Comparison of ENCODE assay signal across 8 cellular contexts in the genomic region with DNA sequence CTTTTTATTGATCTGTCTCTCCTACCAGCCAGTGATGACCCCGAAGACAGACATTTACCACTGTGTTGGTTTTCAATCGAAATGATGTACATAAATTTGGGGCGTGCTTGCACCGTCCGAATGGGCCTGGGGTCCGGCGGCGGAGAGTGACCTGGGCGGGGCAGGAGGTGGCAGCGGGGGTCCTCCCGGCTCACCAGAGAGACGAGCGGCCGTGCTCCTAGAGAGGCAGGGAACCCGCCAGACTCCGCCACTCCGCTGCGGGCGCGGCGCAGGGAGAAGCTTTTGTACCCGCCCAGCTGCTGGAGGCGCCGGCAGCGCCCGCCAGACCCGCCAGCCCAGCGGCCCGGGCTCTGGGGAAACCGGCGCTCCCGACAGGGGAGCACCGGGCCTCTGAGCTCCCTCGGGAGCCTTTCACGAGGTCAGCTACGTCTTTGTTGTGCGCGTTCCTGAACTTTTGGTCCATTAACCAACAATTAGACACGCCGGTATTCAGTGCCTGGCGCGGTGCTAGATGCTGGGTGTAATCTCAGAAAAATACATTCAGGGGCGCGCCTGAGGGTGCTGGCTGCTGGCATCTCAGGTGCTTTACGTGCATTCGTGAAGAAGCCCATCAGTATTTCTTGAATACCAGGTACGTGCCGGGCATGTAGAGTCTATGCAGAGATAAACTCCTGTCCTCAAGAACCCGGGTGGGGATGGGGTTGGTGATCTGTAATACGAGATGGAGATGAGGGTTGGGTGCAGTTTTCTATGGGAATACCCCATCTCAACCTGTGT. TPM values are rescaled to one million over a fixed set of nuclear protein-coding genes. Genes with fewer than 3 reads are reported as not detected.
DNase-seq lines count a peak whose midpoint lies in the region; ATAC-seq and TF ChIP-seq lines count a peak whose summit lies in the region.

A gene with protein sequence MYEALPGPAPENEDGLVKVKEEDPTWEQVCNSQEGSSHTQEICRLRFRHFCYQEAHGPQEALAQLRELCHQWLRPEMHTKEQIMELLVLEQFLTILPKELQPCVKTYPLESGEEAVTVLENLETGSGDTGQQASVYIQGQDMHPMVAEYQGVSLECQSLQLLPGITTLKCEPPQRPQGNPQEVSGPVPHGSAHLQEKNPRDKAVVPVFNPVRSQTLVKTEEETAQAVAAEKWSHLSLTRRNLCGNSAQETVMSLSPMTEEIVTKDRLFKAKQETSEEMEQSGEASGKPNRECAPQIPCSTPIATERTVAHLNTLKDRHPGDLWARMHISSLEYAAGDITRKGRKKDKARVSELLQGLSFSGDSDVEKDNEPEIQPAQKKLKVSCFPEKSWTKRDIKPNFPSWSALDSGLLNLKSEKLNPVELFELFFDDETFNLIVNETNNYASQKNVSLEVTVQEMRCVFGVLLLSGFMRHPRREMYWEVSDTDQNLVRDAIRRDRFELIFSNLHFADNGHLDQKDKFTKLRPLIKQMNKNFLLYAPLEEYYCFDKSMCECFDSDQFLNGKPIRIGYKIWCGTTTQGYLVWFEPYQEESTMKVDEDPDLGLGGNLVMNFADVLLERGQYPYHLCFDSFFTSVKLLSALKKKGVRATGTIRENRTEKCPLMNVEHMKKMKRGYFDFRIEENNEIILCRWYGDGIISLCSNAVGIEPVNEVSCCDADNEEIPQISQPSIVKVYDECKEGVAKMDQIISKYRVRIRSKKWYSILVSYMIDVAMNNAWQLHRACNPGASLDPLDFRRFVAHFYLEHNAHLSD (plus strand): TSS at position 285 of the 777 bp plus-strand sequence. CDS start 2,242 bp downstream, outside the sequence.

- peaks cover 0 to 8% (median 2%) of the 10 kb centered on the region in 4 donors for H3K9me3 ChIP-seq in liver (ENCODE audit: control insufficient read depth in 4 of 4, low read length in 3 of 4)

- H3K27me3 ChIP-seq in liver (ENCODE audit: control insufficient read depth in 4 of 4, insufficient read depth in 4 of 4, low read length in 3 of 4), result no peaks in the 10 kb centered on the region

- TF ChIP-seq RAD21 in liver (IDR thresholded peaks at IDR 0.05), result peak in 1 of 2 donors; percentile 55

- no peak for TF ChIP-seq CTCF in liver (IDR thresholded peaks at IDR 0.05; ENCODE audit: low read depth, low read length, missing input control)

- ATAC-seq in GM19023 (IDR thresholded peaks at IDR 0.05; ENCODE audit: unreplicated experiment) (peak; percentile 83), HG03196 (IDR thresholded peaks at IDR 0.05; ENCODE audit: unreplicated experiment) (peak; percentile 86)

- H3K9ac ChIP-seq in liver (ENCODE audit: low read depth in 1 of 2, low read length in 2 of 2), result no peak within 1 kb of the TSS

- H3K27me3 Mint-ChIP-seq in activated CD4-positive, alpha-beta T cell treated with anti-CD3 and anti-CD28 coated beads, Interleukin-2, amount 10 ng/mL, durations not matched to agents 7 days and 5 days, result peaks cover 7% of the 10 kb centered on the region

- peak; percentile 91 for DNase-seq in AG20443 (ENCODE audit: low spot score)
- DNase-seq in NCI-H345 (lab: John Stamatoyannopoulos, UW), result peak; percentile 84
- DNase-seq in activated CD4-positive, alpha-beta T cell treated with anti-CD3 and anti-CD28 coated beads, Interleukin-2, amount 10 ng/mL, durations not matched to agents 7 days and 5 days, result peak; percentile 40
- peak; percentile 89 for DNase-seq in ecto neural progenitor cell (ENCODE audit: low spot score)
- peak; percentile 62 for DNase-seq in stimulated activated CD4-positive, alpha-beta T cell treated with anti-CD3 and anti-CD28 coated beads, Interleukin-4, amount 100 ng/mL, for 1 hour

- H3K36me3 ChIP-seq in liver (ENCODE audit: control insufficient read depth in 4 of 4, insufficient read depth in 3 of 4, low read depth in 1 of 4, low read length in 3 of 4), result peaks cover 2 to 9% (median 4%) of the 10 kb centered on the region in 4 donors

- H3K4me3 ChIP-seq in liver (ENCODE audit: low read depth in 1 of 3, low read length in 3 of 3), result peak within 1 kb of the TSS; percentile 27 to 60 (median 53)

- POLR2A ChIA-PET in activated CD4-positive, alpha-beta T cell treated with anti-CD3 and anti-CD28 coated beads, Interleukin-2, amount 10 ng/mL, durations not matched to agents 7 days and 5 days (lab: Charles Lee), result no interaction called here

- H3K27ac ChIP-seq in liver (ENCODE audit: low read depth in 1 of 2, low read length in 2 of 2), result no peak within 1 kb of the TSS

- no peak within 1 kb of the TSS for H3K27ac Mint-ChIP-seq in activated CD4-positive, alpha-beta T cell treated with anti-CD3 and anti-CD28 coated beads, Interleukin-2, amount 10 ng/mL, durations not matched to agents 7 days and 5 days

- CTCF ChIA-PET in activated CD4-positive, alpha-beta T cell treated with anti-CD3 and anti-CD28 coated beads, Interleukin-2, amount 10 ng/mL, durations not matched to agents 7 days and 5 days (lab: Charles Lee), result interaction anchor here (1.0 to 1.1 kb wide), 3 partner anchors 13 to 100 kb away, joined by 3 to 4 read pairs (median 4); partner anchors contain the start of gene ZSCAN26

- peaks cover 0 to 8% (median 3%) of the 10 kb centered on the region in 4 donors for H3K4me1 ChIP-seq in liver (ENCODE audit: control insufficient read depth in 4 of 4, insufficient read depth in 4 of 4, low read length in 3 of 4)

- H3K9me3 Mint-ChIP-seq in activated CD4-positive, alpha-beta T cell treated with anti-CD3 and anti-CD28 coated beads, Interleukin-2, amount 10 ng/mL, durations not matched to agents 7 days and 5 days, result peaks cover 6% of the 10 kb centered on the region

- H3K4me3 Mint-ChIP-seq in activated CD4-positive, alpha-beta T cell treated with anti-CD3 and anti-CD28 coated beads, Interleukin-2, amount 10 ng/mL, durations not matched to agents 7 days and 5 days, result peak within 1 kb of the TSS; percentile 76

- peaks cover 16% of the 10 kb centered on the region for H3K4me1 Mint-ChIP-seq in activated CD4-positive, alpha-beta T cell treated with anti-CD3 and anti-CD28 coated beads, Interleukin-2, amount 10 ng/mL, durations not matched to agents 7 days and 5 days

- WGBS in liver, result 2% methylated on average over 50 of the region's 50 CpGs

- H3K36me3 Mint-ChIP-seq in activated CD4-positive, alpha-beta T cell treated with anti-CD3 and anti-CD28 coated beads, Interleukin-2, amount 10 ng/mL, durations not matched to agents 7 days and 5 days (ENCODE audit: low read depth), result peaks cover 20% of the 10 kb centered on the region

TF ChIP-seq in liver, 16 proteins besides CTCF, POLR2A, EP300 and RAD21 (continues in another document):
- TF ChIP-seq HNF4A (conservative IDR thresholded peaks at IDR 0.05), result no peak
- no peak for TF ChIP-seq JUND (IDR thresholded peaks at IDR 0.05)
- no peak for TF ChIP-seq FOXA1 (IDR thresholded peaks at IDR 0.05)
- TF ChIP-seq ZBTB33 (IDR thresholded peaks at IDR 0.05), result no peak
- TF ChIP-seq NR2F2 (IDR thresholded peaks at IDR 0.05), result no peak
- TF ChIP-seq EGR1 (IDR thresholded peaks at IDR 0.05; ENCODE audit: low read depth in 2 of 2), result no peak
- TF ChIP-seq SP1 (IDR thresholded peaks at IDR 0.05), result no peak
- no peak for TF ChIP-seq YY1 (IDR thresholded peaks at IDR 0.05)
- no peak for TF ChIP-seq TAF1 (conservative IDR thresholded peaks at IDR 0.05)
- no peak for TF ChIP-seq MAX (IDR thresholded peaks at IDR 0.05)
- TF ChIP-seq RXRA (IDR thresholded peaks at IDR 0.05), result no peak
- no peak for TF ChIP-seq HNF4G (IDR thresholded peaks at IDR 0.05)
- TF ChIP-seq REST (IDR thresholded peaks at IDR 0.05), result no peak

RNA-seq across cellular contexts. Expression of the gene that starts here (rescaled TPM):
- 1 to 10 TPM; 1.5 to 1.7 TPM for total RNA-seq in activated CD4-positive, alpha-beta T cell treated with anti-CD3 and anti-CD28 coated beads, Interleukin-2, amount 10 ng/mL, durations not matched to agents 7 days and 5 days
- total RNA-seq in liver, result 1 to 10 TPM; 1.0 to 3.7 TPM
- under 1 TPM; 0.74 to 0.93 TPM for polyA plus RNA-seq in liver

Comparison
In these comparisons a context has a peak if more than half of its experiments do, and no peak if none do; other contexts are left out.
1. DNase-seq: peak in every context shown above with its lines; median percentile 91 in AG20443; 89 in ecto neural progenitor cell; 84 in NCI-H345; 62 in stimulated activated CD4-positive, alpha-beta T cell treated with anti-CD3 and anti-CD28 coated beads, Interleukin-4, amount 100 ng/mL, for 1 hour; 40 in activated CD4-positive, alpha-beta T cell treated with anti-CD3 and anti-CD28 coated beads, Interleukin-2, amount 10 ng/mL, durations not matched to agents 7 days and 5 days.